ENCODE assay signal across 29 cellular contexts in the genomic region with DNA sequence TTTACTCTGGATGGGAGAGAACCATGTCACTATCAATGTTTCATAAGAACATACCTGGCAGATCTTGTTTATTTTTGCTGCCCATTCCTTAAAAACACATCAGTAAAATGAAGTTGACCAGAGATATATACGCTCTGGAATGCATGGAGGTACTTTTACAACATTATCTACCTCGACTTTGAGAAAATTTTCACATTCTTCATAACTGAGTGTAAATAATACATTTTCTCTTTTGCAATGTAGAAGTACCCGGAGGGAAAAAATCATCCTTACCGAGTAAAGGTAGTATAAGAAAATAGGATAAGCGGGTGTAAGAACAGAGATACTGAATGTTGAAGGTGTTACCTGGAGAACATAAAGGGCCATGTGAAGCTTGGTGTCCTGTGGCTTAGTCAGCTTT.
"Had no signal": no experiment of that assay in that cellular context is flagged by ENCODE, and none has a peak within 500 bp of the region (broad histone marks: within the 10 kb centered on the region; RNA-seq: fewer than 3 reads in every experiment).

No MANE protein-coding gene starts in this region.

- H3K4me1 ChIP-seq: adrenal gland, body of pancreas, breast epithelium had no signal

- H3K4me3 ChIP-seq: adrenal gland, ascending aorta, body of pancreas, breast epithelium, cardiac muscle cell had no signal

- H3K27ac ChIP-seq: adrenal gland, ascending aorta, body of pancreas, brain microvascular endothelial cell, breast epithelium, cardiac muscle cell had no signal

- H3K36me3 ChIP-seq: brain microvascular endothelial cell, breast epithelium, cardiac muscle cell had no signal

- DNase-seq: activated effector memory CD4-positive, alpha-beta T cell treated with anti-CD3 and anti-CD28 coated beads, Interleukin-2, amount 50 U/mL, for 16 hours; activated effector memory CD4-positive, alpha-beta T cell treated with Interleukin-2 at 50 U/mL for 16 hours; activated gamma-delta T cell; activated gamma-delta T cell treated with Interleukin-2 at 50 U/mL for 16 hours; activated naive CD4-positive, alpha-beta T cell; activated naive CD4-positive, alpha-beta T cell treated with anti-CD3 and anti-CD28 coated beads for 36 hours; activated naive CD4-positive, alpha-beta T cell treated with anti-CD3 and anti-CD28 coated beads, Interleukin-2, amount 10 ng/mL, durations not matched to agents 7 days and 5 days; activated naive CD4-positive, alpha-beta T cell treated with anti-CD3 and anti-CD28 coated beads, Interleukin-2, amount 50 U/mL, for 16 hours; activated naive CD4-positive, alpha-beta T cell treated with Interleukin-2 at 50 U/mL for 16 hours; activated naive CD8-positive, alpha-beta T cell treated with anti-CD3 and anti-CD28 coated beads for 36 hours; activated naive CD8-positive, alpha-beta T cell treated with anti-CD3 and anti-CD28 coated beads, Interleukin-2, amount 10 ng/mL, durations not matched to agents 7 days and 5 days; activated naive CD8-positive, alpha-beta T cell treated with anti-CD3 and anti-CD28 coated beads, Interleukin-2, amount 50 U/mL, for 24 hours; activated T-cell treated with anti-CD3 and anti-CD28 coated beads, Interleukin-2, amount 50 U/mL, for 24 hours; activated T-cell treated with anti-CD3 and anti-CD28 coated beads, Interleukin-2, amount 50 U/mL, for 4 hours; activated T-cell treated with anti-CD3 and anti-CD28 coated beads, Interleukin-2, amount 50 U/mL, for 48 hours; activated T-cell treated with anti-CD3 and anti-CD28 coated beads, Interleukin-2, amount 50 U/mL, for 72 hours; adrenal gland; amniotic stem cell; amygdala; anterior cingulate cortex; aorta; body of pancreas; brain microvascular endothelial cell; caudate nucleus; central memory CD4-positive, alpha-beta T cell; cerebellar nuclear complex had no signal

- H3K27me3 ChIP-seq: adrenal gland, ascending aorta, body of pancreas, brain microvascular endothelial cell, breast epithelium, cardiac muscle cell had no signal

- H3K9me3 ChIP-seq: adrenal gland, ascending aorta, body of pancreas, breast epithelium had no signal
